In genomic region chr18:5895886-5896740, GRCh38 we compare ENCODE assay signal across 8 cellular contexts. TPM values are rescaled to one million over a fixed set of nuclear protein-coding genes. Genes with fewer than 3 reads are reported as not detected.
DNase-seq lines count a peak whose midpoint lies in the region; TF ChIP-seq lines count a peak whose summit lies in the region.

No MANE protein-coding gene starts in this region.

- no peaks in the 10 kb centered on the region for H3K9me3 Mint-ChIP-seq in activated naive CD8-positive, alpha-beta T cell (ENCODE audit: low read depth)
- H3K9me3 Mint-ChIP-seq in activated CD4-positive, alpha-beta memory T cell treated with anti-CD3 and anti-CD28 coated beads, Interleukin-2, amount 10 ng/mL, durations not matched to agents 7 days and 5 days: no peaks in the 10 kb centered on the region

- no peaks in the 10 kb centered on the region for H3K79me2 ChIP-seq in ACC112 (ENCODE audit: control insufficient read depth, insufficient read depth, low read length, unreplicated experiment)

- H3K9ac ChIP-seq in skeletal muscle satellite cell (ENCODE audit: low read depth, low read length): peak overlapping the region; percentile 52

- CTCF ChIA-PET in activated CD4-positive, alpha-beta memory T cell treated with anti-CD3 and anti-CD28 coated beads, Interleukin-2, amount 10 ng/mL, durations not matched to agents 7 days and 5 days (lab: Charles Lee): interaction anchor here (0.6 kb wide), 1 partner anchor 536 kb away, joined by 3 read pairs; no protein-coding TSS in a partner anchor

- H3K27me3 Mint-ChIP-seq in activated naive CD8-positive, alpha-beta T cell: peaks cover 37% of the 10 kb centered on the region
- H3K27me3 Mint-ChIP-seq in activated CD4-positive, alpha-beta memory T cell treated with anti-CD3 and anti-CD28 coated beads, Interleukin-2, amount 10 ng/mL, durations not matched to agents 7 days and 5 days: peaks cover 61% of the 10 kb centered on the region

- H3K4me2 ChIP-seq in skeletal muscle satellite cell (ENCODE audit: low read length): peak overlapping the region; percentile 62

- no peak overlapping the region for H2AFZ ChIP-seq in ACC112 (ENCODE audit: low read length, unreplicated experiment)

- H3K9me3 ChIP-seq in skeletal muscle satellite cell (replicated peaks; ENCODE audit: low read length): no peaks in the 10 kb centered on the region

- H3K4me1 ChIP-seq in ACC112 (ENCODE audit: control insufficient read depth, insufficient read depth, low read length, unreplicated experiment) (no peaks in the 10 kb centered on the region), skeletal muscle satellite cell (ENCODE audit: control insufficient read depth, insufficient read depth, low read length) (no peaks in the 10 kb centered on the region)

- DNase-seq in GM20000 (ENCODE audit: low spot score): peak; percentile 52
- peak; percentile 70 for DNase-seq in iPS-NIHi7 (ENCODE audit: extremely low spot score)
- no peak for DNase-seq in activated CD4-positive, alpha-beta memory T cell treated with anti-CD3 and anti-CD28 coated beads, Interleukin-2, amount 10 ng/mL, durations not matched to agents 7 days and 5 days
- DNase-seq in midbrain (lab: John Stamatoyannopoulos, UW): no peak
- no peak for DNase-seq in globus pallidus (ENCODE audit: low spot score)

- H3K27ac Mint-ChIP-seq in activated naive CD8-positive, alpha-beta T cell: no peak overlapping the region
- no peak overlapping the region for H3K27ac Mint-ChIP-seq in activated CD4-positive, alpha-beta memory T cell treated with anti-CD3 and anti-CD28 coated beads, Interleukin-2, amount 10 ng/mL, durations not matched to agents 7 days and 5 days

- no peak for TF ChIP-seq CTCF in GM20000 (IDR thresholded peaks at IDR 0.05; ENCODE audit: extremely low read depth, missing control alignments)

- H3K27ac ChIP-seq in ACC112 (ENCODE audit: low read depth, low read length): no peak overlapping the region

- H3K4me3 ChIP-seq in ACC112 (ENCODE audit: low read depth, low read length) (peak overlapping the region; percentile 25; the same call in 1 of the 2 replicates), skeletal muscle satellite cell (ENCODE audit: low read length) (peak overlapping the region; percentile 63)

- H3K4me1 Mint-ChIP-seq in activated naive CD8-positive, alpha-beta T cell (ENCODE audit: low read depth): peaks cover 9% of the 10 kb centered on the region
- H3K4me1 Mint-ChIP-seq in activated CD4-positive, alpha-beta memory T cell treated with anti-CD3 and anti-CD28 coated beads, Interleukin-2, amount 10 ng/mL, durations not matched to agents 7 days and 5 days: no peaks in the 10 kb centered on the region

- no peaks in the 10 kb centered on the region for H3K36me3 ChIP-seq in ACC112 (ENCODE audit: insufficient read depth, low read length)
- H3K36me3 ChIP-seq in skeletal muscle satellite cell (ENCODE audit: insufficient read depth, low read length): no peaks in the 10 kb centered on the region

- POLR2A ChIA-PET in activated CD4-positive, alpha-beta memory T cell treated with anti-CD3 and anti-CD28 coated beads, Interleukin-2, amount 10 ng/mL, durations not matched to agents 7 days and 5 days (lab: Charles Lee): no interaction called here

- no peaks in the 10 kb centered on the region for H3K36me3 Mint-ChIP-seq in activated naive CD8-positive, alpha-beta T cell
- no peaks in the 10 kb centered on the region for H3K36me3 Mint-ChIP-seq in activated CD4-positive, alpha-beta memory T cell treated with anti-CD3 and anti-CD28 coated beads, Interleukin-2, amount 10 ng/mL, durations not matched to agents 7 days and 5 days (ENCODE audit: low read depth)

- peaks cover 80% of the 10 kb centered on the region for H3K27me3 ChIP-seq in ACC112 (ENCODE audit: insufficient read depth, low read length)
- peaks cover 70% of the 10 kb centered on the region for H3K27me3 ChIP-seq in skeletal muscle satellite cell (ENCODE audit: control insufficient read depth, insufficient read depth, low read length)

- peak overlapping the region; percentile 49 for H3K4me3 Mint-ChIP-seq in activated naive CD8-positive, alpha-beta T cell
- H3K4me3 Mint-ChIP-seq in activated CD4-positive, alpha-beta memory T cell treated with anti-CD3 and anti-CD28 coated beads, Interleukin-2, amount 10 ng/mL, durations not matched to agents 7 days and 5 days: no peak overlapping the region

RNA-seq across cellular contexts. Expression of gene TMEM200C, which starts 0.8 kb away (rescaled TPM):
- not detected in 2 replicates for total RNA-seq in skeletal muscle satellite cell (2012; rRNA removed)
- not detected for total RNA-seq in activated CD4-positive, alpha-beta memory T cell treated with anti-CD3 and anti-CD28 coated beads, Interleukin-2, amount 10 ng/mL, durations not matched to agents 7 days and 5 days

Comparison
In these comparisons a context has a peak if more than half of its experiments do, and no peak if none do; other contexts are left out.
1. DNase-seq: peak in GM20000 (single experiment) and iPS-NIHi7 (single experiment); none in activated CD4-positive, alpha-beta memory T cell treated with anti-CD3 and anti-CD28 coated beads, Interleukin-2, amount 10 ng/mL, durations not matched to agents 7 days and 5 days (single experiment), midbrain (single experiment) and globus pallidus (single experiment).